In genomic region chr19:2237051-2237868, GRCh38 we compare ENCODE assay signal across 8 cellular contexts. TPM values are rescaled to one million over a fixed set of nuclear protein-coding genes. Genes with fewer than 3 reads are reported as not detected.
DNase-seq lines count a peak whose midpoint lies in the region; ATAC-seq, FAIRE-seq and TF ChIP-seq lines count a peak whose summit lies in the region.

No MANE protein-coding gene starts in this region.

- DNase-seq in Caco-2 (no peak), Panc1 (ENCODE audit: low read depth, low spot score) (no peak), endothelial cell of umbilical vein (ENCODE audit: low read depth, low spot score) (no peak), omental fat pad (ENCODE audit: low spot score) (no peak), NCI-H1105 (lab: John Stamatoyannopoulos, UW) (no peak), cerebellar nuclear complex (lab: John Stamatoyannopoulos, UW) (no peak), LoVo (ENCODE audit: low spot score) (no peak), RPMI8226 (no peak)

- H3K36me3 ChIP-seq in Caco-2 (ENCODE audit: control insufficient read depth, insufficient read depth, low read length), result no peaks in the 10 kb centered on the region
- peaks cover 4% of the 10 kb centered on the region; the same call in 1 of the 2 replicates for H3K36me3 ChIP-seq in Panc1 (ENCODE audit: control insufficient read depth, insufficient read depth, low read length)
- H3K36me3 ChIP-seq in endothelial cell of umbilical vein (ENCODE audit: control insufficient read depth in 2 of 2, extremely low read depth in 1 of 2, insufficient read depth in 2 of 2, low read length in 2 of 2), result peaks cover 0 to 13% of the 10 kb centered on the region in 2 experiments

- no peaks in the 10 kb centered on the region for H4K20me1 ChIP-seq in endothelial cell of umbilical vein (replicated peaks; ENCODE audit: control insufficient read depth, extremely low read depth, insufficient read depth, low read length)

- BruUV-seq in Caco-2 (replicated peaks; lab: Mats Ljungman, UMichigan) (TSS peak; percentile 43), Panc1 (replicated peaks; lab: Mats Ljungman, UMichigan) (TSS peak; percentile 83), endothelial cell of umbilical vein (replicated peaks; lab: Mats Ljungman, UMichigan) (no TSS peak)

- no peaks in the 10 kb centered on the region for H3K27me3 Mint-ChIP-seq in Caco-2 (ENCODE audit: insufficient read depth, unreplicated experiment)

- no peaks in the 10 kb centered on the region for H3K9me3 Mint-ChIP-seq in Caco-2 (ENCODE audit: unreplicated experiment)

- peak overlapping the region; percentile 94 for H3K27ac Mint-ChIP-seq in Caco-2 (ENCODE audit: unreplicated experiment)

- H3K27me3 ChIP-seq in Caco-2 (replicated peaks; ENCODE audit: control insufficient read depth, insufficient read depth, low read length) (no peaks in the 10 kb centered on the region), Panc1 (ENCODE audit: control insufficient read depth, insufficient read depth, low read length) (no peaks in the 10 kb centered on the region), endothelial cell of umbilical vein (ENCODE audit: control insufficient read depth in 2 of 2, insufficient read depth in 2 of 2, low read length in 2 of 2) (no peaks in the 10 kb centered on the region)

- TF ChIP-seq POLR2A in endothelial cell of umbilical vein (IDR thresholded peaks at IDR 0.05; ENCODE audit: low read depth, low read length), result no peak

- peak overlapping the region; percentile 84 for H3K27ac ChIP-seq in Panc1 (ENCODE audit: low read length)
- H3K27ac ChIP-seq in endothelial cell of umbilical vein (ENCODE audit: insufficient read depth, low read depth, low read length), result peak overlapping the region; percentile 66

- peaks cover 77% of the 10 kb centered on the region for H3K79me2 ChIP-seq in endothelial cell of umbilical vein (ENCODE audit: control insufficient read depth, insufficient read depth, low read length)

- intact Hi-C loops in Caco-2 (cut with micrococcal nuclease; ENCODE audit: unreplicated experiment), result loop anchor here (2.0 to 5.0 kb wide), 3 partner anchors 32 to 80 kb away; no protein-coding TSS in a partner anchor
- intact Hi-C loops in Panc1 (cut with micrococcal nuclease; ENCODE audit: unreplicated experiment), result loop anchor here (2.0 to 5.0 kb wide), 2 partner anchors 36 to 80 kb away; no protein-coding TSS in a partner anchor
- intact Hi-C loops in endothelial cell of umbilical vein (cut with micrococcal nuclease), result loop anchor here (2.0 to 5.0 kb wide), 4 partner anchors 68 to 800 kb away; partner anchors contain the start of gene TIMM13

- H3K9me1 ChIP-seq in endothelial cell of umbilical vein (replicated peaks; ENCODE audit: control insufficient read depth, extremely low read depth, insufficient read depth, low read length), result no peaks in the 10 kb centered on the region

- ATAC-seq in Panc1 (peak; percentile 45), omental fat pad (ENCODE audit: low FRiP score) (peak; percentile 28)

- POLR2A ChIA-PET in Caco-2 (lab: Charles Lee), result interaction anchor here (1.0 kb wide), 1 partner anchor 68 kb away, joined by 7 read pairs; no protein-coding TSS in a partner anchor
- POLR2A ChIA-PET in Panc1 (lab: Charles Lee), result interaction anchor here (0.6 kb wide), 1 partner anchor 326 kb away, joined by 9 read pairs; no protein-coding TSS in a partner anchor
- POLR2A ChIA-PET in endothelial cell of umbilical vein (lab: Charles Lee), result no interaction called here

- peaks cover 82% of the 10 kb centered on the region for H3K36me3 Mint-ChIP-seq in Caco-2 (ENCODE audit: insufficient read depth, unreplicated experiment)

- H3K4me2 ChIP-seq in endothelial cell of umbilical vein (ENCODE audit: insufficient read depth, low read length), result peak overlapping the region; percentile 93

- peaks cover 19% of the 10 kb centered on the region for H3K4me1 Mint-ChIP-seq in Caco-2 (ENCODE audit: low read depth, unreplicated experiment)

- dilution Hi-C loops in endothelial cell of umbilical vein (cut with MboI; ENCODE audit: extremely low pct_ligation_motif_present, low sequenced_read_pairs), result no loop called here

- H3K4me1 ChIP-seq in Caco-2 (peaks cover 34% of the 10 kb centered on the region), Panc1 (ENCODE audit: control insufficient read depth, insufficient read depth, low read length) (peaks cover 41% of the 10 kb centered on the region), endothelial cell of umbilical vein (ENCODE audit: control insufficient read depth, extremely low read depth, insufficient read depth, low read length) (peaks cover 45% of the 10 kb centered on the region)

- H3K4me3 Mint-ChIP-seq in Caco-2 (ENCODE audit: unreplicated experiment), result peak overlapping the region; percentile 84

- no peak for TF ChIP-seq CTCF in Caco-2 (IDR thresholded peaks at IDR 0.05; ENCODE audit: insufficient read depth in 1 of 2, low read depth in 1 of 2, low read length in 1 of 2, severe bottlenecking in 1 of 2, unreplicated experiment in 1 of 2)
- TF ChIP-seq CTCF in Panc1 (IDR thresholded peaks at IDR 0.05), result no peak
- no peak for TF ChIP-seq CTCF in endothelial cell of umbilical vein (IDR thresholded peaks at IDR 0.05; ENCODE audit: extremely low read depth in 1 of 2, insufficient read depth in 1 of 2, low read depth in 1 of 2, low read length in 2 of 2)
- TF ChIP-seq CTCF in omental fat pad (IDR thresholded peaks at IDR 0.05), result no peak

- in situ Hi-C loops in Panc1 (cut with HindIII; ENCODE audit: low pct_unique_long_range_greater_than_20kb, low sequenced_read_pairs), result no loop called here

- H3K9me3 ChIP-seq in Caco-2 (no peaks in the 10 kb centered on the region), Panc1 (ENCODE audit: control insufficient read depth, insufficient read depth, low read depth, low read length) (no peaks in the 10 kb centered on the region), endothelial cell of umbilical vein (replicated peaks; ENCODE audit: control insufficient read depth, insufficient read depth, low read length) (no peaks in the 10 kb centered on the region)

- H3K9ac ChIP-seq in endothelial cell of umbilical vein (replicated peaks; ENCODE audit: extremely low read depth, insufficient read depth, low read length), result peak overlapping the region; percentile 67

- H2AFZ ChIP-seq in endothelial cell of umbilical vein (ENCODE audit: low read depth, low read length), result no peak overlapping the region

- peak; percentile 35 for FAIRE-seq in endothelial cell of umbilical vein (lab: Jason Lieb, UNC)

- peak overlapping the region; percentile 65 for H3K4me3 ChIP-seq in Caco-2 (ENCODE audit: low read depth, low read length)
- peak overlapping the region; percentile 75 to 83 for H3K4me3 ChIP-seq in Panc1 (ENCODE audit: low read depth in 2 of 2, low read length in 2 of 2)
- peak overlapping the region; percentile 25 to 64 (median 56) for H3K4me3 ChIP-seq in endothelial cell of umbilical vein (replicated peaks in 1 of 3; ENCODE audit: insufficient read depth in 1 of 3, low read depth in 1 of 3, low read length in 3 of 3)

- CTCF ChIA-PET in Caco-2 (lab: Charles Lee) (interaction anchor here (0.6 kb wide), 1 partner anchor 216 kb away, joined by 3 read pairs; no protein-coding TSS in a partner anchor), Panc1 (lab: Charles Lee) (no interaction called here), endothelial cell of umbilical vein (lab: Charles Lee) (interaction anchor here (0.6 to 4.8 kb wide), 5 partner anchors 16 to 143 kb away, joined by 3 to 40 read pairs (median 6); no protein-coding TSS in a partner anchor)

RNA-seq across cellular contexts. Expression of gene SF3A2, which starts 0.6 kb away (rescaled TPM):
- total RNA-seq in Caco-2 (2022) (129 and 135 TPM in 2 replicates), Panc1 (2021; ENCODE audit: unreplicated experiment) (103 TPM), endothelial cell of umbilical vein (140 and 164 TPM in 2 replicates), omental fat pad (10 to 100 TPM; 13.2 to 31.1 (median 24.5) TPM)
- polyA plus RNA-seq in Panc1 (2012; ENCODE audit: insufficient read length), result 129 TPM
- polyA plus RNA-seq in endothelial cell of umbilical vein, result 19.1 and 21.5 TPM in 2 replicates
- polyA plus RNA-seq in endothelial cell of umbilical vein (2011; cell fraction: cytosol; rRNA removed), result 37.2 and 46.9 TPM in 2 replicates
- polyA plus RNA-seq in endothelial cell of umbilical vein (2011; cell fraction: nucleus; rRNA removed), result 97.6 and 105 TPM in 2 replicates
- polyA plus RNA-seq in endothelial cell of umbilical vein (2012), result 94.8 and 130 TPM in 2 replicates
- 27.4 and 29.2 TPM in 2 replicates for polyA minus RNA-seq in endothelial cell of umbilical vein
- 44.2 TPM for polyA minus RNA-seq in endothelial cell of umbilical vein (2011; cell fraction: cytosol; rRNA and poly(A)+ RNA removed)
- polyA minus RNA-seq in endothelial cell of umbilical vein (2011; cell fraction: nucleus; rRNA and poly(A)+ RNA removed), result 50.4 and 106 TPM in 2 replicates

RNA-seq across cellular contexts. Expression of gene PLEKHJ1, which starts 1.1 kb away (rescaled TPM):
- total RNA-seq in Caco-2 (2022) (119 TPM in 2 replicates), Panc1 (2021; ENCODE audit: unreplicated experiment) (78.6 TPM), endothelial cell of umbilical vein (73.4 and 82.4 TPM in 2 replicates), omental fat pad (10 to 100 TPM; 45.0 to 67.5 (median 52.3) TPM)
- 74.7 TPM for polyA plus RNA-seq in Panc1 (2012; ENCODE audit: insufficient read length)
- 115 and 125 TPM in 2 replicates for polyA plus RNA-seq in endothelial cell of umbilical vein
- polyA plus RNA-seq in endothelial cell of umbilical vein (2011; cell fraction: cytosol; rRNA removed), result 63.1 and 87.2 TPM in 2 replicates
- polyA plus RNA-seq in endothelial cell of umbilical vein (2011; cell fraction: nucleus; rRNA removed), result 104 and 112 TPM in 2 replicates
- polyA plus RNA-seq in endothelial cell of umbilical vein (2012), result 53.4 and 75.6 TPM in 2 replicates
- 30.6 and 42.7 TPM in 2 replicates for polyA minus RNA-seq in endothelial cell of umbilical vein
- 21.8 TPM for polyA minus RNA-seq in endothelial cell of umbilical vein (2011; cell fraction: cytosol; rRNA and poly(A)+ RNA removed)
- polyA minus RNA-seq in endothelial cell of umbilical vein (2011; cell fraction: nucleus; rRNA and poly(A)+ RNA removed), result 15.4 and 15.6 TPM in 2 replicates

RNA-seq across cellular contexts. Expression of gene AMH, which starts 11.9 kb away (rescaled TPM):
- total RNA-seq in Caco-2 (2022), result 19.3 and 19.4 TPM in 2 replicates
- total RNA-seq in Panc1 (2021; ENCODE audit: unreplicated experiment), result 21.9 TPM
- 10.3 TPM for polyA plus RNA-seq in Panc1 (2012; ENCODE audit: insufficient read length)
- total RNA-seq in endothelial cell of umbilical vein, result 7.5 and 9.6 TPM in 2 replicates
- 3.3 and 4.3 TPM in 2 replicates for polyA plus RNA-seq in endothelial cell of umbilical vein
- 0.37 and 0.86 TPM in 2 replicates for polyA plus RNA-seq in endothelial cell of umbilical vein (2011; cell fraction: cytosol; rRNA removed)
- polyA plus RNA-seq in endothelial cell of umbilical vein (2011; cell fraction: nucleus; rRNA removed), result 22.0 and 22.7 TPM in 2 replicates
- polyA plus RNA-seq in endothelial cell of umbilical vein (2012), result 1.9 and 2.9 TPM in 2 replicates
- 0.80 and 0.98 TPM in 2 replicates for polyA minus RNA-seq in endothelial cell of umbilical vein
- polyA minus RNA-seq in endothelial cell of umbilical vein (2011; cell fraction: cytosol; rRNA and poly(A)+ RNA removed), result 3.6 TPM
- 4.2 and 6.6 TPM in 2 replicates for polyA minus RNA-seq in endothelial cell of umbilical vein (2011; cell fraction: nucleus; rRNA and poly(A)+ RNA removed)
- 1 to 10 TPM in 1 of 4 donors, under 1 TPM in 2, not detected in 1; 0.25 to 1.1 (median 0.72) TPM for total RNA-seq in omental fat pad

RNA-seq across cellular contexts. Expression of gene JSRP1, which starts 19.0 kb away (rescaled TPM):
- total RNA-seq in Caco-2 (2022), result not detected in 2 replicates
- 0.51 TPM for total RNA-seq in Panc1 (2021; ENCODE audit: unreplicated experiment)
- 0.27 TPM for polyA plus RNA-seq in Panc1 (2012; ENCODE audit: insufficient read length)
- not detected in 2 replicates for total RNA-seq in endothelial cell of umbilical vein
- polyA plus RNA-seq in endothelial cell of umbilical vein, result not detected in 2 replicates
- not detected in 2 replicates for polyA plus RNA-seq in endothelial cell of umbilical vein (2011; cell fraction: cytosol; rRNA removed)
- polyA plus RNA-seq in endothelial cell of umbilical vein (2011; cell fraction: nucleus; rRNA removed), result not detected in 2 replicates
- 0.21 TPM in 1 of 2 replicates, not detected in the other for polyA plus RNA-seq in endothelial cell of umbilical vein (2012)
- polyA minus RNA-seq in endothelial cell of umbilical vein, result not detected in 2 replicates
- not detected for polyA minus RNA-seq in endothelial cell of umbilical vein (2011; cell fraction: cytosol; rRNA and poly(A)+ RNA removed)
- not detected in 2 replicates for polyA minus RNA-seq in endothelial cell of umbilical vein (2011; cell fraction: nucleus; rRNA and poly(A)+ RNA removed)
- not detected for total RNA-seq in omental fat pad

RNA-seq across cellular contexts. Expression of gene PEAK3, which starts 44.7 kb away (rescaled TPM):
- total RNA-seq in Caco-2 (2022) (not detected in 2 replicates), Panc1 (2021; ENCODE audit: unreplicated experiment) (not detected), endothelial cell of umbilical vein (not detected in 2 replicates), omental fat pad (1 to 10 TPM in 3 of 4 donors, under 1 TPM in 1; 0.09 to 9.1 (median 1.3) TPM)
- polyA plus RNA-seq in Panc1 (2012; ENCODE audit: insufficient read length), result 0.15 TPM
- 0.03 TPM in 1 of 2 replicates, not detected in the other for polyA plus RNA-seq in endothelial cell of umbilical vein
- polyA plus RNA-seq in endothelial cell of umbilical vein (2011; cell fraction: cytosol; rRNA removed), result not detected in 2 replicates
- polyA plus RNA-seq in endothelial cell of umbilical vein (2011; cell fraction: nucleus; rRNA removed), result not detected in 2 replicates
- not detected in 2 replicates for polyA plus RNA-seq in endothelial cell of umbilical vein (2012)
- not detected in 2 replicates for polyA minus RNA-seq in endothelial cell of umbilical vein
- not detected for polyA minus RNA-seq in endothelial cell of umbilical vein (2011; cell fraction: cytosol; rRNA and poly(A)+ RNA removed)
- polyA minus RNA-seq in endothelial cell of umbilical vein (2011; cell fraction: nucleus; rRNA and poly(A)+ RNA removed), result not detected in 2 replicates
